In genomic region chr1:213166868-213167267, GRCh38 we compare ENCODE assay signal across 19 cellular contexts.
DNase-seq lines count a peak whose midpoint lies in the region; ATAC-seq and TF ChIP-seq lines count a peak whose summit lies in the region.
"Had no signal": no experiment of that assay in that cellular context is flagged by ENCODE, and none has a peak within 500 bp of the region (broad histone marks: within the 10 kb centered on the region; RNA-seq: fewer than 3 reads in every experiment).

No MANE protein-coding gene starts in this region.

- H3K27me3 ChIP-seq in ascending aorta (no peaks in the 10 kb centered on the region), thoracic aorta (replicated peaks; ENCODE audit: insufficient read depth) (no peaks in the 10 kb centered on the region)

- H3K9me3 ChIP-seq in ascending aorta (no peaks in the 10 kb centered on the region), thoracic aorta (no peaks in the 10 kb centered on the region)

- TF ChIP-seq CTCF in ascending aorta (IDR thresholded peaks at IDR 0.05): no peak
- no peak for TF ChIP-seq CTCF in thoracic aorta (IDR thresholded peaks at IDR 0.05)
- no peak for TF ChIP-seq CTCF in GM10266 (IDR thresholded peaks at IDR 0.05; ENCODE audit: control insufficient read depth, insufficient read depth, low read depth, missing control alignments)

- no peaks in the 10 kb centered on the region for H3K36me3 Mint-ChIP-seq in activated naive CD4-positive, alpha-beta T cell treated with anti-CD3 and anti-CD28 coated beads, Interleukin-2, amount 50 U/mL, for 72 hours

- H3K27ac ChIP-seq in ascending aorta (peak overlapping the region; percentile 38 to 50), thoracic aorta (peak overlapping the region; percentile 60 to 76)
- H3K27ac ChIP-seq: C4-2B had no signal

- DNase-seq in ascending aorta (ENCODE audit: low spot score in 2 of 2) (no peak), globus pallidus (ENCODE audit: low spot score) (peak; percentile 11), medulla oblongata (ENCODE audit: extremely low spot score) (peak; percentile 20), thoracic aorta (ENCODE audit: low spot score) (no peak), GM10266 (ENCODE audit: extremely low spot score) (no peak)
- DNase-seq in activated naive CD4-positive, alpha-beta T cell treated with anti-CD3 and anti-CD28 coated beads, Interleukin-2, amount 50 U/mL, for 72 hours (ENCODE audit: low spot score in 2 of 2): no peak
- DNase-seq: AML-193, DMS79 treated with DMSO at 0.1 percent for 48 hours, H7, HFFc6, KG1, MV-4-11, NCI-H1694 treated with DMSO at 0.1 percent for 48 hours, NCI-H345, NCI-H526 had no signal

- H3K4me3 ChIP-seq in ascending aorta (peak overlapping the region in 1 of 2 donors; percentile 53), thoracic aorta (peak overlapping the region; percentile 52)

- intact Hi-C loops in ascending aorta (cut with DNase I): loop anchor here (5.0 kb wide), 1 partner anchor 35 kb away; no protein-coding TSS in a partner anchor

- no peak overlapping the region for H3K27ac Mint-ChIP-seq in activated naive CD4-positive, alpha-beta T cell treated with anti-CD3 and anti-CD28 coated beads, Interleukin-2, amount 50 U/mL, for 72 hours
- H3K27ac Mint-ChIP-seq: HFFc6 had no signal

- no peaks in the 10 kb centered on the region for H3K9me3 Mint-ChIP-seq in activated naive CD4-positive, alpha-beta T cell treated with anti-CD3 and anti-CD28 coated beads, Interleukin-2, amount 50 U/mL, for 72 hours
- H3K9me3 Mint-ChIP-seq: HFFc6 had no signal

- H3K4me1 ChIP-seq in ascending aorta: peaks cover 0 to 18% of the 10 kb centered on the region in 2 donors
- H3K4me1 ChIP-seq in thoracic aorta (ENCODE audit: control insufficient read depth in 1 of 2, low read depth in 2 of 2): peaks cover 19 to 54% of the 10 kb centered on the region in 2 donors

- ATAC-seq in thoracic aorta (ENCODE audit: insufficient number of reproducible peaks, low FRiP score, low read depth) (no peak), SK-N-SH treated with all-trans-retinoic acid at 6 μM for 48 hours (no peak)
- no peak for ATAC-seq in activated naive CD4-positive, alpha-beta T cell treated with anti-CD3 and anti-CD28 coated beads, Interleukin-2, amount 50 U/mL, for 72 hours
- ATAC-seq: HepG2, Panc1 had no signal

- H3K36me3 ChIP-seq in ascending aorta (no peaks in the 10 kb centered on the region), thoracic aorta (no peaks in the 10 kb centered on the region)

TF ChIP-seq in SK-N-SH treated with all-trans-retinoic acid at 6 μM for 48 hours, 23 proteins besides CTCF, POLR2A, EP300 and RAD21:
- TF ChIP-seq POU6F1 (CRISPR knock-in tag; IDR thresholded peaks at IDR 0.05; ENCODE audit: borderline replicate concordance, low read depth) (no peak), ZFP3 (CRISPR knock-in tag; IDR thresholded peaks at IDR 0.05) (no peak), GLIS3 (CRISPR knock-in tag; IDR thresholded peaks at IDR 0.05) (no peak), ESRRG (CRISPR knock-in tag; IDR thresholded peaks at IDR 0.05) (no peak), CREB5 (CRISPR knock-in tag; IDR thresholded peaks at IDR 0.05; ENCODE audit: low read depth) (no peak), CSDC2 (CRISPR knock-in tag; IDR thresholded peaks at IDR 0.05) (no peak), PPARA (CRISPR knock-in tag; IDR thresholded peaks at IDR 0.05; ENCODE audit: borderline replicate concordance) (no peak), ZNF8 (CRISPR knock-in tag; IDR thresholded peaks at IDR 0.05) (no peak), TCF4 (CRISPR knock-in tag; IDR thresholded peaks at IDR 0.05; ENCODE audit: borderline replicate concordance) (no peak), SNAI2 (CRISPR knock-in tag; IDR thresholded peaks at IDR 0.05) (no peak), ZFP30 (CRISPR knock-in tag; IDR thresholded peaks at IDR 0.05) (no peak), ARNTL (CRISPR knock-in tag; IDR thresholded peaks at IDR 0.05; ENCODE audit: borderline replicate concordance, low read depth) (no peak), ZC3H10 (CRISPR knock-in tag; IDR thresholded peaks at IDR 0.05) (no peak), ZNF70 (CRISPR knock-in tag; IDR thresholded peaks at IDR 0.05) (no peak), PATZ1 (CRISPR knock-in tag; IDR thresholded peaks at IDR 0.05; ENCODE audit: borderline replicate concordance) (no peak), ZNF565 (CRISPR knock-in tag; conservative IDR thresholded peaks at IDR 0.05; ENCODE audit: low read depth) (no peak), BACH2 (CRISPR knock-in tag; IDR thresholded peaks at IDR 0.05; ENCODE audit: borderline replicate concordance) (no peak), TOX (CRISPR knock-in tag; IDR thresholded peaks at IDR 0.05; ENCODE audit: borderline replicate concordance) (no peak), RARB (CRISPR knock-in tag; IDR thresholded peaks at IDR 0.05) (no peak), ISL1 (CRISPR knock-in tag; IDR thresholded peaks at IDR 0.05) (no peak)

Comparison
In these comparisons a context has a peak if more than half of its experiments do, and no peak if none do; other contexts are left out.
1. DNase-seq: peak in globus pallidus (single experiment) and medulla oblongata (single experiment); none in ascending aorta (0 of 2), thoracic aorta (single experiment), activated naive CD4-positive, alpha-beta T cell treated with anti-CD3 and anti-CD28 coated beads, Interleukin-2, amount 50 U/mL, for 72 hours (0 of 2) and GM10266 (single experiment).